In the genomic region with DNA sequence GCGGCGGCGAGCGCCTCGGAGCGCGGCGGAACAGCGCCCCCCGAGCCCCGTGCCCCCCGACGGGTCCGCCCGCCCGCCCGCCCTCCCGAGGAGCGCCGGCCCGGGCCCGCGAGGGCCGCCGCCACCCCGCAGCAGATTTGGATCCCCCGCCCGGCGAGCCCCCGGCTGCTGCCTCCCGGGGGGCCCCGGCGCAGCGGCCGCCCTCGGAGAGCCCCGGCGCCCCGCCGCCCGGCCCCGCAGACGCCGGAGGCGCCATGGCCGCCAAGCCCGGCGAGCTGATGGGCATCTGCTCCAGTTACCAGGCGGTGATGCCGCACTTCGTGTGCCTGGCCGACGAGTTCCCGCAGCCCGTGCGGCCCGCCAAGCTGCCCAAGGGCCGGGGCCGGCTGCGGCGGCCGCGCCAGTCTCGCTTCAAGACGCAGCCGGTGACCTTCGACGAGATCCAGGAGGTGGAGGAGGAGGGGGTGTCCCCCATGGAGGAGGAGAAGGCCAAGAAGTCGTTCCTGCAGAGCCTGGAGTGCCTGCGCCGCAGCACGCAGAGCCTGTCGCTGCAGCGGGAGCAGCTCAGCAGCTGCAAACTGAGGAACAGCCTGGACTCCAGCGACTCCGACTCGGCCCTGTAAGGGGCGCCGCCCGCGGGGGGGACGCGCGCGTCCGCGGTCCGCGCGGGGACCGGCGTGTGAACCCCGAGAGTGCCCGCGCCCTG, we compare ENCODE assay signal across 8 cellular contexts. TPM values are rescaled to one million over a fixed set of nuclear protein-coding genes. Genes with fewer than 3 reads are reported as not detected.
DNase-seq lines count a peak whose midpoint lies in the region; ATAC-seq, FAIRE-seq and TF ChIP-seq lines count a peak whose summit lies in the region.

No MANE protein-coding gene starts in this region.

- H3K4me1 ChIP-seq in SK-N-SH (ENCODE audit: control insufficient read depth in 1 of 2, insufficient read depth in 2 of 2, low read depth in 1 of 2, low read length in 1 of 2) (peaks cover 5 to 31% of the 10 kb centered on the region in 2 experiments; a peak in 3 of 4 replicates), H1 (replicated peaks in 1 of 4; ENCODE audit: control insufficient read depth in 3 of 4, insufficient read depth in 4 of 4, low read length in 3 of 4) (peaks cover 0 to 13% (median 8%) of the 10 kb centered on the region in 4 experiments; a peak in 4 of 7 replicates), mucosa of descending colon (ENCODE audit: low read depth) (peaks cover 21% of the 10 kb centered on the region)

- intact Hi-C loops in mucosa of descending colon (cut with DNase I, micrococcal nuclease): no loop called here
- intact Hi-C loops in posterior vena cava (cut with DNase I): loop anchor here in 1 of 2 donors (5.0 kb wide), 1 partner anchor 89 kb away; no protein-coding TSS in a partner anchor

- no peaks in the 10 kb centered on the region for H3K9me2 ChIP-seq in SK-N-SH

- FAIRE-seq in H1 (lab: Jason Lieb, UNC): no peak

- 0% methylated on average over 4 of the region's 95 CpGs for WGBS in SK-N-SH (ENCODE audit: low lambda C conversion rate)
- 1% methylated on average over 21 of the region's 95 CpGs; no CpG with 5 or more reads in 1 of the 2 experiments for WGBS in H1 (ENCODE audit: extremely low coverage in 1 of 2, insufficient coverage in 1 of 2, insufficient read length in 1 of 2, insufficient replicate concordance in 2 of 2, low coverage in 1 of 2, low lambda C conversion rate in 2 of 2, missing lambda C conversion rate in 1 of 2), 2 experiments

- H4K5ac ChIP-seq in H1 (ENCODE audit: insufficient read length, low read depth, low read length): no peak overlapping the region

- H3F3A ChIP-seq in SK-N-SH (replicated peaks; ENCODE audit: insufficient read depth): peaks cover 4% of the 10 kb centered on the region

- peak overlapping the region; percentile 53 to 55 for H3K4me3 ChIP-seq in SK-N-SH (ENCODE audit: low read depth in 2 of 2, low read length in 1 of 2)
- H3K4me3 ChIP-seq in H1 (ENCODE audit: extremely low read depth in 1 of 4, insufficient read depth in 2 of 4, low read depth in 3 of 4, low read length in 4 of 4): peak overlapping the region; percentile 38 to 75 (median 52)
- H3K4me3 ChIP-seq in mucosa of descending colon: peak overlapping the region; percentile 30

- POLR2A ChIA-PET in SK-N-SH (lab: Yijun Ruan, JAX): interaction anchor here (0.6 to 5.5 kb wide), 19 partner anchors 9 to 832 kb away, joined by 3 to 213 read pairs (median 16); no protein-coding TSS in a partner anchor
- POLR2A ChIA-PET in H1 (lab: Charles Lee; ENCODE audit: partially characterized antibody): interaction anchor here (0.6 to 2.7 kb wide), 18 partner anchors 9 to 96 kb away, joined by 3 to 13 read pairs (median 4); partner anchors contain the start of gene ALKBH3

- H2AFZ ChIP-seq in SK-N-SH (ENCODE audit: low read depth) (peak overlapping the region; percentile 65; the same call in 1 of the 2 replicates), H1 (ENCODE audit: low read length) (no peak overlapping the region)

- peak overlapping the region; percentile 1; the same call in 1 of the 2 replicates for H4K8ac ChIP-seq in H1 (ENCODE audit: extremely low read depth, insufficient read depth, low read length)

- H2BK12ac ChIP-seq in H1 (ENCODE audit: low read depth, low read length): no peak overlapping the region

- H4K20me1 ChIP-seq in SK-N-SH (ENCODE audit: insufficient read depth) (no peaks in the 10 kb centered on the region), H1 (replicated peaks in 1 of 2; ENCODE audit: control insufficient read depth in 1 of 2, insufficient read depth in 2 of 2, low read length in 2 of 2) (peaks cover 0 to 3% of the 10 kb centered on the region in 2 experiments)

- no peaks in the 10 kb centered on the region for H3K79me1 ChIP-seq in H1 (ENCODE audit: low read depth, low read length)

- in situ Hi-C loops in GM13977 (cut with MboI; ENCODE audit: low pct_unique_long_range_greater_than_20kb, low sequenced_read_pairs, unreplicated experiment): no loop called here

- H2BK120ac ChIP-seq in H1 (replicated peaks; ENCODE audit: low read depth, low read length): no peak overlapping the region

- H3K23ac ChIP-seq in H1 (ENCODE audit: insufficient read length): no peak overlapping the region

- H3K4me2 ChIP-seq in SK-N-SH (peak overlapping the region; percentile 81), H1 (ENCODE audit: insufficient read depth in 1 of 2, low read depth in 2 of 2, low read length in 2 of 2) (peak overlapping the region; percentile 75 to 97)

- TF ChIP-seq RAD21 in SK-N-SH (IDR thresholded peaks at IDR 0.05; ENCODE audit: low read length): no peak
- no peak for TF ChIP-seq RAD21 in H1 (IDR thresholded peaks at IDR 0.05 in 1 of 2, conservative IDR thresholded peaks at IDR 0.05 in 1 of 2; ENCODE audit: low read depth in 2 of 2, low read length in 2 of 2)

- H3K14ac ChIP-seq in H1 (ENCODE audit: insufficient read length): no peak overlapping the region

- peak overlapping the region; percentile 80 for H4K91ac ChIP-seq in H1 (replicated peaks; ENCODE audit: insufficient read length, low read length)

- H2BK20ac ChIP-seq in H1 (ENCODE audit: low read length): no peak overlapping the region

- DNase-seq in 8988T (peak; percentile 83), GM13977 (ENCODE audit: low spot score) (peak; percentile 60), SK-N-SH (peak; percentile 61), H1 (ENCODE audit: low read depth in 1 of 2, low spot score in 2 of 2) (peak in 1 of 2 experiments; percentile 71), mucosa of descending colon (no peak), NCI-H226 (no peak), NCI-H2029 (lab: John Stamatoyannopoulos, UW) (no peak), posterior vena cava (ENCODE audit: low spot score) (no peak)

- H3K56ac ChIP-seq in H1 (replicated peaks; ENCODE audit: insufficient read length, low read depth, low read length): no peak overlapping the region

- H3K36me3 ChIP-seq in SK-N-SH (replicated peaks in 1 of 2; ENCODE audit: control insufficient read depth in 1 of 2, insufficient read depth in 2 of 2, low read length in 1 of 2) (no peaks in the 10 kb centered on the region), H1 (ENCODE audit: control insufficient read depth in 2 of 4, insufficient read depth in 4 of 4, low read length in 3 of 4) (no peaks in the 10 kb centered on the region), mucosa of descending colon (ENCODE audit: low read depth) (no peaks in the 10 kb centered on the region)

- CTCF ChIA-PET in SK-N-SH (lab: Yijun Ruan, JAX): interaction anchor here (1.1 to 13.9 kb wide), 9 partner anchors 11 to 97 kb away, joined by 3 to 222 read pairs (median 26); no protein-coding TSS in a partner anchor
- CTCF ChIA-PET in H1 (lab: Charles Lee; ENCODE audit: partially characterized antibody): interaction anchor here (1.0 to 11.4 kb wide), 11 partner anchors 9 to 191 kb away, joined by 3 to 140 read pairs (median 25); no protein-coding TSS in a partner anchor

- H3K9me3 ChIP-seq in SK-N-SH (no peaks in the 10 kb centered on the region), H1 (ENCODE audit: insufficient read depth in 2 of 2, low read depth in 1 of 2, low read length in 1 of 2) (no peaks in the 10 kb centered on the region), mucosa of descending colon (no peaks in the 10 kb centered on the region)

- TF ChIP-seq POLR2A in H1 (IDR thresholded peaks at IDR 0.05; ENCODE audit: control extremely low read depth in 1 of 2, low read depth in 2 of 2, low read length in 2 of 2): no peak

- H3K27me3 ChIP-seq in SK-N-SH (ENCODE audit: insufficient read depth) (peaks cover 55% of the 10 kb centered on the region), H1 (replicated peaks in 1 of 4; ENCODE audit: control insufficient read depth in 3 of 4, extremely low read depth in 1 of 4, insufficient read depth in 3 of 4, low read length in 3 of 4) (peaks cover 25 to 56% (median 45%) of the 10 kb centered on the region in 4 experiments)

- no peak overlapping the region for H3K9ac ChIP-seq in SK-N-SH
- H3K9ac ChIP-seq in H1 (replicated peaks in 1 of 4; ENCODE audit: extremely low read depth in 1 of 4, low read depth in 3 of 4, low read length in 3 of 4): no peak overlapping the region; a peak in 1 of 7 replicates

- TF ChIP-seq CTCF in GM13977 (IDR thresholded peaks at IDR 0.05; ENCODE audit: extremely low read depth, insufficient read depth, missing control alignments) (no peak), SK-N-SH (IDR thresholded peaks at IDR 0.05) (no peak), H1 (IDR thresholded peaks at IDR 0.05; ENCODE audit: control extremely low read depth in 1 of 3, insufficient read depth in 1 of 3, low read depth in 1 of 3, low read length in 3 of 3) (no peak), mucosa of descending colon (IDR thresholded peaks at IDR 0.05) (no peak)

- peaks cover 22% of the 10 kb centered on the region; the same call in 1 of the 2 replicates for H3K23me2 ChIP-seq in H1 (ENCODE audit: low read depth, low read length)

- H2AK5ac ChIP-seq in H1 (ENCODE audit: low read depth, low read length): no peak overlapping the region

- H3K27ac ChIP-seq in SK-N-SH (ENCODE audit: low read depth in 2 of 2, low read length in 1 of 2) (peak overlapping the region in 1 of 2 experiments; percentile 93; a peak in 3 of 4 replicates), H1 (ENCODE audit: low read depth, low read length) (no peak overlapping the region)

- ATAC-seq in mucosa of descending colon: no peak

- no peak overlapping the region for H3K4ac ChIP-seq in H1 (replicated peaks; ENCODE audit: insufficient read length, low read depth, low read length)

- TF ChIP-seq EP300 in SK-N-SH (IDR thresholded peaks at IDR 0.05; ENCODE audit: borderline replicate concordance in 1 of 2, low read depth in 1 of 2, low read length in 1 of 2) (no peak), H1 (IDR thresholded peaks at IDR 0.05; ENCODE audit: borderline replicate concordance in 1 of 2, low read depth in 2 of 2, low read length in 2 of 2) (no peak)

- no peak overlapping the region for H2BK5ac ChIP-seq in H1 (ENCODE audit: low read depth, low read length)

- H2BK15ac ChIP-seq in H1 (ENCODE audit: low read length): no peak overlapping the region

- H3K18ac ChIP-seq in H1 (ENCODE audit: extremely low read depth, low read length): no peak overlapping the region; the same call in 1 of the 2 replicates

- H3K79me2 ChIP-seq in SK-N-SH (ENCODE audit: insufficient read depth): no peaks in the 10 kb centered on the region
- H3K79me2 ChIP-seq in H1 (ENCODE audit: control insufficient read depth in 1 of 2, insufficient read depth in 2 of 2, low read length in 2 of 2): no peaks in the 10 kb centered on the region

RNA-seq across cellular contexts. Expression of gene C11orf96, which starts 0.4 kb away (rescaled TPM):
- polyA plus RNA-seq in SK-N-SH (2012; rRNA removed) (11.1 and 18.0 TPM in 2 replicates), H1 (2011; rRNA removed) (0.91 and 2.0 TPM in 2 replicates)
- 14.6 and 28.5 TPM in 2 replicates for polyA plus RNA-seq in SK-N-SH (2012; cell fraction: cytosol; rRNA removed)
- polyA plus RNA-seq in SK-N-SH (2012; cell fraction: nucleus; rRNA removed): 20.2 and 38.7 TPM in 2 replicates
- 0.67 and 0.97 TPM in 2 replicates for total RNA-seq in H1 (2021; fragmentation: NEBNext Ultra II Directional; extraction: Animal tissue kit (Norgen Biotek cat#: 25700))
- 1.5 TPM for polyA plus RNA-seq in H1 (2011; cell fraction: cytosol; rRNA removed)
- polyA plus RNA-seq in H1 (2011; cell fraction: nucleus; rRNA removed): 1.4 TPM
- 0.51 to 0.98 TPM (median 0.72 TPM) in 4 replicates for polyA plus RNA-seq in H1 (2012, experiment 1 of 2)
- polyA plus RNA-seq in H1 (2012, experiment 2 of 2): 0.28 TPM
- 0.36 TPM for polyA plus RNA-seq in H1 (2013, experiment 1 of 2)
- polyA plus RNA-seq in H1 (2013, experiment 2 of 2): 0.42 TPM
- polyA minus RNA-seq in H1 (2011; rRNA and poly(A)+ RNA removed): not detected in 2 replicates
- polyA minus RNA-seq in H1 (2011; cell fraction: cytosol; rRNA and poly(A)+ RNA removed): 1.2 TPM
- 1.4 TPM for polyA minus RNA-seq in H1 (2011; cell fraction: nucleus; rRNA and poly(A)+ RNA removed)
- total RNA-seq in mucosa of descending colon (10 to 100 TPM; 13.0 to 42.0 (median 21.0) TPM), posterior vena cava (1,000 to 10,000 TPM in 1 of 2 donors, 100 to 1,000 TPM in 1; 576 to 1,371 TPM)

Comparison
In these comparisons a context has a peak if more than half of its experiments do, and no peak if none do; other contexts are left out.
1. DNase-seq: peak in 8988T (single experiment), GM13977 (single experiment) and SK-N-SH (single experiment); none in mucosa of descending colon (0 of 3), NCI-H226 (single experiment), NCI-H2029 (single experiment) and posterior vena cava (single experiment).
2. RNA of gene C11orf96, which starts 0.4 kb away (total RNA-seq): 576 to 1,371 TPM in posterior vena cava; 13.0 to 42.0 TPM in mucosa of descending colon and 0.67 to 0.97 TPM in H1; every median in the first group is over 10 times any median in the second.
3. Peak in every context shown above with its lines, with median percentiles within 50 percentile points of each other: H3K4me3 ChIP-seq.